Comparison of ENCODE assay signal across 11 cellular contexts in genomic region chr10:52778511-52779392, GRCh38. TPM values are rescaled to one million over a fixed set of nuclear protein-coding genes. Genes with fewer than 3 reads are reported as not detected.
DNase-seq lines count a peak whose midpoint lies in the region; ATAC-seq and TF ChIP-seq lines count a peak whose summit lies in the region.
"Had no signal": no experiment of that assay in that cellular context is flagged by ENCODE, and none has a peak within 500 bp of the region (broad histone marks: within the 10 kb centered on the region; RNA-seq: fewer than 3 reads in every experiment).

No MANE protein-coding gene starts in this region.

- intact Hi-C loops in CD14-positive monocyte (cut with micrococcal nuclease): loop anchor here (5.0 kb wide), 2 partner anchors 36 to 136 kb away; no protein-coding TSS in a partner anchor
- intact Hi-C loops in lower lobe of right lung (cut with DNase I): no loop called here
- intact Hi-C loops in colonic mucosa (cut with DNase I): loop anchor here (5.0 kb wide), 1 partner anchor 36 kb away; no protein-coding TSS in a partner anchor

- no peak overlapping the region for H3K4me3 Mint-ChIP-seq in CD14-positive monocyte

- H3K36me3 ChIP-seq in lower lobe of right lung (no peaks in the 10 kb centered on the region), colonic mucosa (no peaks in the 10 kb centered on the region)

- no peak overlapping the region for H3K4me3 ChIP-seq in HL-60 (replicated peaks; ENCODE audit: insufficient read depth, low read length)
- H3K4me3 ChIP-seq in lower lobe of right lung: no peak overlapping the region
- no peak overlapping the region for H3K4me3 ChIP-seq in colonic mucosa
- H3K4me3 ChIP-seq: skin epidermis had no signal

- no peak overlapping the region for H3K9ac ChIP-seq in colonic mucosa (ENCODE audit: low read depth in 2 of 2, low read length in 2 of 2)

- peaks cover 0 to 2% (median 0%) of the 10 kb centered on the region in 7 donors for H3K9me3 Mint-ChIP-seq in CD14-positive monocyte

- peaks cover 0 to 7% (median 3%) of the 10 kb centered on the region in 3 donors for H3K27me3 Mint-ChIP-seq in CD14-positive monocyte (ENCODE audit: low read depth in 3 of 3)

- no peak for DNase-seq in CD14-positive monocyte (ENCODE audit: low spot score)
- no peak for DNase-seq in HL-60 (ENCODE audit: low read depth in 1 of 2, low spot score in 1 of 2)
- DNase-seq in astrocyte of the hippocampus (ENCODE audit: low read depth, low spot score): peak; percentile 61
- DNase-seq in lower lobe of right lung: no peak
- DNase-seq in NCI-H2081 treated with DMSO at 0.1 percent for 48 hours (lab: John Stamatoyannopoulos, UW): no peak
- no peak for DNase-seq in colonic mucosa
- DNase-seq: activated CD4-positive, alpha-beta T cell treated with anti-CD3 and anti-CD28 coated beads, Interleukin-2, amount 50 U/mL, for 48 hours had no signal

- ATAC-seq in lower lobe of right lung (no peak), GM21717 (IDR thresholded peaks at IDR 0.05; ENCODE audit: unreplicated experiment) (no peak), GM21529 (IDR thresholded peaks at IDR 0.05; ENCODE audit: unreplicated experiment) (no peak)

- H3K4me1 ChIP-seq in lower lobe of right lung (no peaks in the 10 kb centered on the region), colonic mucosa (no peaks in the 10 kb centered on the region)

- TF ChIP-seq CTCF in CD14-positive monocyte (IDR thresholded peaks at IDR 0.05): peak; percentile 23
- TF ChIP-seq CTCF in HL-60 (IDR thresholded peaks at IDR 0.05; ENCODE audit: insufficient read depth, low read length): peak; percentile 13
- peak; percentile 30 for TF ChIP-seq CTCF in lower lobe of right lung (IDR thresholded peaks at IDR 0.05)
- no peak for TF ChIP-seq CTCF in colonic mucosa (IDR thresholded peaks at IDR 0.05)

- H3K4me1 Mint-ChIP-seq in CD14-positive monocyte: peaks cover 2% of the 10 kb centered on the region

- H3K27me3 ChIP-seq in HL-60 (ENCODE audit: insufficient read depth, poor library complexity, severe bottlenecking): no peaks in the 10 kb centered on the region
- peaks cover 14% of the 10 kb centered on the region for H3K27me3 ChIP-seq in lower lobe of right lung (ENCODE audit: low read depth)
- no peaks in the 10 kb centered on the region for H3K27me3 ChIP-seq in colonic mucosa

- H3K27ac ChIP-seq in HL-60 (replicated peaks) (no peak overlapping the region), lower lobe of right lung (no peak overlapping the region), colonic mucosa (no peak overlapping the region)
- H3K27ac ChIP-seq: skin epidermis had no signal

- H3K27ac Mint-ChIP-seq in CD14-positive monocyte: no peak overlapping the region

- H3K36me3 Mint-ChIP-seq in CD14-positive monocyte: no peaks in the 10 kb centered on the region

- H3K9me3 ChIP-seq in lower lobe of right lung (no peaks in the 10 kb centered on the region), colonic mucosa (no peaks in the 10 kb centered on the region)

RNA-seq across cellular contexts. Expression of gene MBL2, which starts 6.2 kb away (rescaled TPM):
- not detected for polyA plus RNA-seq in CD14-positive monocyte
- total RNA-seq in lower lobe of right lung (not detected), colonic mucosa (under 1 TPM in 1 of 2 donors, not detected in 1; 0.17 TPM)
- total RNA-seq: urinary bladder had no signal
